In the genomic region with DNA sequence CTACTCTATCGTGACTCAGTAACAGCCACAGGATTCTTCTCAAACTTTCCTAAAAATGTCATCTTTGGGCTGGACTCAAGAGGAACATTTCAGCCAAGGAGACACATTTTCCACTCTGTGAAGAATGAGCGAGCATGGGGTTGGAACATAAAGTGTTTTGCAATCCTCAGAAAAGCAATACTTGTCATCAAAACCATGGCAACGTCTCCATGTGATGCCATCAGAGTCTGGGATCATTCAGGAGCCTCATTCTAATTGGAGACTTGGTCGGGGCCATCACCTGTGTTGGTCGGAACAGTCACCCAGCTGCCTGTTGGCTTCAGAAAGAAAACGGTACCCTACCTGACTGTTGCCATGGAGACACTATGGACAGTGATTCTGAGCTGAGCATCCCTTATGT, we compare ENCODE assay signal across 14 cellular contexts. TPM values are rescaled to one million over a fixed set of nuclear protein-coding genes. Genes with fewer than 3 reads are reported as not detected.
DNase-seq lines count a peak whose midpoint lies in the region; ATAC-seq, FAIRE-seq and TF ChIP-seq lines count a peak whose summit lies in the region.
"Had no signal": no experiment of that assay in that cellular context is flagged by ENCODE, and none has a peak within 500 bp of the region (broad histone marks: within the 10 kb centered on the region; RNA-seq: fewer than 3 reads in every experiment).

No MANE protein-coding gene starts in this region.

- peaks cover 14% of the 10 kb centered on the region for H3K4me1 ChIP-seq in stomach smooth muscle (ENCODE audit: control insufficient read depth, insufficient read depth, low read length)

- H3K27ac ChIP-seq in caudate nucleus (ENCODE audit: low read depth, low read length) (peak overlapping the region; percentile 33), stomach smooth muscle (ENCODE audit: low read length) (peak overlapping the region; percentile 76)
- H3K27ac ChIP-seq: C4-2B had no signal

- H3K36me3 ChIP-seq in stomach smooth muscle (ENCODE audit: control insufficient read depth in 2 of 2, insufficient read depth in 2 of 2, low read length in 2 of 2), result peaks cover 0 to 2% of the 10 kb centered on the region in 2 donors

- H3K4me3 ChIP-seq in stomach smooth muscle (ENCODE audit: low read length in 2 of 2), result peak overlapping the region in 1 of 2 donors; percentile 44
- H3K4me3 ChIP-seq: smooth muscle cell had no signal

- no peak for FAIRE-seq in GM12891 (lab: Jason Lieb, UNC)

- DNase-seq in GM03348 (ENCODE audit: low spot score), result peak; percentile 57
- DNase-seq in caudate nucleus (lab: John Stamatoyannopoulos, UW), result peak in 3 of 61 donors; percentile 0 to 13 (median 5)
- peak; percentile 40 for DNase-seq in hepatic stellate cell (ENCODE audit: low spot score)
- no peak for DNase-seq in GM12891 (ENCODE audit: insufficient read length, low spot score)
- no peak for DNase-seq in cortex of kidney (lab: John Stamatoyannopoulos, UW)
- DNase-seq: NCI-H2171 treated with DMSO at 0.1 percent for 48 hours; stimulated activated naive CD8-positive, alpha-beta T cell treated with anti-CD3 and anti-CD28 coated beads, Interleukin-15, Interleukin-2, amounts not matched to agents 100 U/mL and 50 U/mL, for 24 hours; T-helper 2 cell had no signal

- TF ChIP-seq POLR2A in GM12891 (IDR thresholded peaks at IDR 0.05; ENCODE audit: low read depth, low read length), result no peak

- ATAC-seq in GM21528 (IDR thresholded peaks at IDR 0.05; ENCODE audit: low FRiP score, unreplicated experiment) (no peak), GM18498 (IDR thresholded peaks at IDR 0.05; ENCODE audit: unreplicated experiment) (no peak)
- ATAC-seq: esophagus mucosa; stimulated activated naive CD8-positive, alpha-beta T cell treated with anti-CD3 and anti-CD28 coated beads, Interleukin-15, Interleukin-2, amounts not matched to agents 100 U/mL and 50 U/mL, for 24 hours had no signal

- H3K9me3 ChIP-seq in stomach smooth muscle (ENCODE audit: control insufficient read depth in 2 of 2, low read length in 2 of 2), result no peaks in the 10 kb centered on the region

- H3K27me3 ChIP-seq in stomach smooth muscle (ENCODE audit: control insufficient read depth in 1 of 2, insufficient read depth in 2 of 2, low read length in 2 of 2), result no peaks in the 10 kb centered on the region

- H3K9ac ChIP-seq in stomach smooth muscle (ENCODE audit: low read length in 2 of 2), result no peak overlapping the region

TF ChIP-seq in GM12891, 5 proteins besides CTCF, POLR2A, EP300 and RAD21:
- TF ChIP-seq POU2F2 (IDR thresholded peaks at IDR 0.05; ENCODE audit: low read depth, low read length) (no peak), SPI1 (IDR thresholded peaks at IDR 0.05; ENCODE audit: low read depth, low read length) (no peak), PAX5 (IDR thresholded peaks at IDR 0.05; ENCODE audit: insufficient read depth, low read length, severe bottlenecking) (no peak), POLR2AphosphoS5 (IDR thresholded peaks at IDR 0.05; ENCODE audit: low read depth, low read length) (no peak), TAF1 (IDR thresholded peaks at IDR 0.05; ENCODE audit: low read depth, low read length) (no peak)

RNA-seq across cellular contexts. Expression of a gene that starts 25.5 kb away (rescaled TPM):
- 0.03 TPM for polyA plus RNA-seq in GM12891 (2012; ENCODE audit: low read depth, missing spikeins)

Comparison
In these comparisons a context has a peak if more than half of its experiments do, and no peak if none do; other contexts are left out.
1. DNase-seq: peak in GM03348 (single experiment) and hepatic stellate cell (single experiment); none in GM12891 (single experiment) and cortex of kidney (single experiment).